ENCODE assay signal across 13 cellular contexts in the genomic region with DNA sequence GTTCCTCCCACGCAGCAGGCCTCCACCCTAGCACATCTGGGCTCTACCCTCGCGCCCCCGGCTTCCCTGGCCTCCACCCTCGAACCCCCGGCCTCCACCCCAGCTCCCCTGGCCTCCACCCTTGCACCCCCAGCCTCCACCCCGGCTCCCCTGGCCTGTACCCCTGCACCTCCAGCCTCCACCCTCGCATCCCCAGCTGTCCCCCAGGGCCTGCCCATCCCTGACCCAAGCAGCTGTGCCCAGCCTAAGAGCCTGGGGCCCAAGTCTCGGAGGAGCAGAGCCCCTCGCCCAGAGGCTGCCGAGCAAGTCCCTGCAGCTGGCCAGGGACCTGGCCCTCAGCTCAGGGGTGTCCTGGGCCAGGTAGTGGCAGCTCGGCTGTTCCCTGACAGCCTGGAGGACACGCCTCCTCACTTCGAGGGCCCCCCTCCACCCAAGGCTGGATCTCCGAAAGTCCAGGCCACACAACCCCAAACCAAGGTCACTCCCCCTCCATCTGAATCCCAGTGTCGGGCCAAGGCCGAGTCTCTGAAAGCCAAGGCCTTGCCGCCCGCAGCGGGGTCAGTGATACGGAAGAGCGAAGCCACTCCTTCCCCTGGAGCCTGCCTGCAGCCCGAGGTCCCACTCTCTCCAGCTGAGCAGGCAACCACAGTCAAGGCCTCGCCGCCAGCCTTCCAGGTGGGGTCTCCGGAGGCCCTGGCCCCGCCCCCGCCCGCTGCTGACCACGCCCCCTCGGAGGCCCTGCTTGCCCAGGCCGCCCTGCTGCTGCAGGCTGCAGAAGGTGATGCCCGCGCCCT. TPM values are rescaled to one million over a fixed set of nuclear protein-coding genes. Genes with fewer than 3 reads are reported as not detected.
A peak's percentile ranks its signal among the peaks of the same experiment; 100 is the strongest.
DNase-seq lines count a peak whose midpoint lies in the region; ATAC-seq and TF ChIP-seq lines count a peak whose summit lies in the region.
"Had no signal": no experiment of that assay in that cellular context is flagged by ENCODE, and none has a peak within 500 bp of the region (broad histone marks: within the 10 kb centered on the region; RNA-seq: fewer than 3 reads in every experiment).

No MANE protein-coding gene starts in this region.

- CTCF ChIA-PET in activated CD4-positive, alpha-beta T cell treated with anti-CD3 and anti-CD28 coated beads for 36 hours (lab: Charles Lee), result no interaction called here

- H3K4me1 Mint-ChIP-seq in activated CD4-positive, alpha-beta T cell treated with anti-CD3 and anti-CD28 coated beads for 36 hours, result no peaks in the 10 kb centered on the region

- H3K79me2 ChIP-seq in parathyroid adenoma, result no peaks in the 10 kb centered on the region

- no peaks in the 10 kb centered on the region for H3K9me3 Mint-ChIP-seq in activated CD4-positive, alpha-beta T cell treated with anti-CD3 and anti-CD28 coated beads for 36 hours (ENCODE audit: low read depth)

- peak overlapping the region; percentile 94 for H2AFZ ChIP-seq in parathyroid adenoma

- intact Hi-C loops in right cardiac atrium (cut with DNase I), result no loop called here
- intact Hi-C loops in transverse colon (cut with DNase I; ENCODE audit: low total_unique reads), result no loop called here
- intact Hi-C loops in activated CD4-positive, alpha-beta T cell treated with anti-CD3 and anti-CD28 coated beads for 36 hours (cut with DNase I, micrococcal nuclease), result no loop called here

- H3K4me3 ChIP-seq in BLaER1 treated with 17β-estradiol and CSF1 and Interleukin-3, amounts not matched to agents 10 nM and 100 nM, result peak overlapping the region in 7 of 10 experiments; percentile 18 to 41 (median 36); a peak in 9 of 20 replicates
- H3K4me3 ChIP-seq in right cardiac atrium (ENCODE audit: low read length) (no peak overlapping the region), parathyroid adenoma (ENCODE audit: low read depth, low read length) (peak overlapping the region; percentile 20), transverse colon (no peak overlapping the region)
- H3K4me3 ChIP-seq: breast epithelium had no signal

- no peaks in the 10 kb centered on the region for H3K9me3 ChIP-seq in BLaER1 treated with 17β-estradiol and CSF1 and Interleukin-3, amounts not matched to agents 10 nM and 100 nM (replicated peaks in 1 of 11)
- H3K9me3 ChIP-seq in right cardiac atrium (ENCODE audit: control insufficient read depth, low read length) (no peaks in the 10 kb centered on the region), parathyroid adenoma (ENCODE audit: control insufficient read depth, low read length) (no peaks in the 10 kb centered on the region), transverse colon (no peaks in the 10 kb centered on the region)
- H3K9me3 ChIP-seq: breast epithelium had no signal

- H3K36me3 ChIP-seq in BLaER1 treated with 17β-estradiol and CSF1 and Interleukin-3, amounts not matched to agents 10 nM and 100 nM, result peaks cover 17 to 51% (median 34%) of the 10 kb centered on the region in 11 experiments
- no peaks in the 10 kb centered on the region for H3K36me3 ChIP-seq in parathyroid adenoma (ENCODE audit: control insufficient read depth, insufficient read depth, low read length)
- peaks cover 0 to 11% (median 5%) of the 10 kb centered on the region in 4 donors for H3K36me3 ChIP-seq in transverse colon
- H3K36me3 ChIP-seq: breast epithelium had no signal

- peaks cover 0 to 18% (median 0%) of the 10 kb centered on the region in 11 experiments; a peak in 4 of 22 replicates for H4K20me1 ChIP-seq in BLaER1 treated with 17β-estradiol and CSF1 and Interleukin-3, amounts not matched to agents 10 nM and 100 nM

- POLR2A ChIA-PET in activated CD4-positive, alpha-beta T cell treated with anti-CD3 and anti-CD28 coated beads for 36 hours (lab: Charles Lee), result no interaction called here

- no peak overlapping the region for H3K27ac Mint-ChIP-seq in activated CD4-positive, alpha-beta T cell treated with anti-CD3 and anti-CD28 coated beads for 36 hours

- 66% methylated on average over 34 of the region's 34 CpGs for WGBS in right cardiac atrium
- 85% methylated on average over 26 of the region's 34 CpGs; no CpG with 5 or more reads in 1 of the 2 donors for WGBS in transverse colon (ENCODE audit: low coverage in 1 of 2), 2 donors

- TF ChIP-seq EP300 in transverse colon (IDR thresholded peaks at IDR 0.05; ENCODE audit: low read depth), result no peak

- peak; percentile 61 for DNase-seq in NAMALWA (ENCODE audit: low spot score)
- peak in 1 of 3 donors; percentile 60 for DNase-seq in right cardiac atrium
- no peak for DNase-seq in activated gamma-delta T cell treated with Interleukin-2 at 50 U/mL for 16 hours
- DNase-seq in transverse colon, result no peak
- DNase-seq in NCI-H345 treated with DMSO at 0.1 percent for 48 hours (lab: John Stamatoyannopoulos, UW; ENCODE audit: unreplicated experiment), result no peak
- DNase-seq in activated CD4-positive, alpha-beta T cell treated with anti-CD3 and anti-CD28 coated beads for 36 hours, result no peak
- DNase-seq: activated CD4-positive, alpha-beta T cell treated with anti-CD3 and anti-CD28 coated beads, Interleukin-2, amount 50 U/mL, for 1 hour; C1 segment of cervical spinal cord; GOT3; NCI-H2171 treated with DMSO at 0.1 percent for 48 hours had no signal

- H3K36me3 Mint-ChIP-seq in activated CD4-positive, alpha-beta T cell treated with anti-CD3 and anti-CD28 coated beads for 36 hours (ENCODE audit: low read depth), result peaks cover 18% of the 10 kb centered on the region

- peaks cover 26 to 46% (median 36%) of the 10 kb centered on the region in 10 experiments for H3K4me1 ChIP-seq in BLaER1 treated with 17β-estradiol and CSF1 and Interleukin-3, amounts not matched to agents 10 nM and 100 nM
- H3K4me1 ChIP-seq in right cardiac atrium (ENCODE audit: control insufficient read depth, insufficient read depth, low read length), result no peaks in the 10 kb centered on the region
- peaks cover 16% of the 10 kb centered on the region for H3K4me1 ChIP-seq in parathyroid adenoma
- H3K4me1 ChIP-seq in transverse colon, result no peaks in the 10 kb centered on the region
- H3K4me1 ChIP-seq: breast epithelium had no signal

- peak; percentile 31 to 42 for ATAC-seq in right cardiac atrium
- no peak for ATAC-seq in activated CD4-positive, alpha-beta T cell treated with anti-CD3 and anti-CD28 coated beads for 36 hours

- no peak for TF ChIP-seq POLR2A in transverse colon (IDR thresholded peaks at IDR 0.05)

- in situ Hi-C loops in transverse colon (cut with MboI; ENCODE audit: low pct_ligation_motif_present in 1 of 4, low pct_unique_long_range_greater_than_20kb in 1 of 4, low sequenced_read_pairs in 3 of 4), result no loop called here

- H3K27me3 Mint-ChIP-seq in activated CD4-positive, alpha-beta T cell treated with anti-CD3 and anti-CD28 coated beads for 36 hours, result no peaks in the 10 kb centered on the region

- peak overlapping the region in 8 of 11 experiments; percentile 50 to 82 (median 77); a peak in 17 of 22 replicates for H3K27ac ChIP-seq in BLaER1 treated with 17β-estradiol and CSF1 and Interleukin-3, amounts not matched to agents 10 nM and 100 nM
- H3K27ac ChIP-seq in right cardiac atrium (ENCODE audit: low read length) (no peak overlapping the region), parathyroid adenoma (peak overlapping the region; percentile 90), transverse colon (no peak overlapping the region)
- H3K27ac ChIP-seq: breast epithelium had no signal

- peak overlapping the region in 10 of 11 experiments; percentile 34 to 79 (median 72); a peak in 18 of 22 replicates for H3K9ac ChIP-seq in BLaER1 treated with 17β-estradiol and CSF1 and Interleukin-3, amounts not matched to agents 10 nM and 100 nM
- H3K9ac ChIP-seq in parathyroid adenoma, result peak overlapping the region; percentile 11

- H3K27me3 ChIP-seq in BLaER1 treated with 17β-estradiol and CSF1 and Interleukin-3, amounts not matched to agents 10 nM and 100 nM, result no peaks in the 10 kb centered on the region
- H3K27me3 ChIP-seq in right cardiac atrium (ENCODE audit: control insufficient read depth, insufficient read depth) (no peaks in the 10 kb centered on the region), parathyroid adenoma (ENCODE audit: control insufficient read depth, insufficient read depth, low read length) (no peaks in the 10 kb centered on the region), transverse colon (no peaks in the 10 kb centered on the region)
- H3K27me3 ChIP-seq: breast epithelium had no signal

- no peak overlapping the region for H3K4me3 Mint-ChIP-seq in activated CD4-positive, alpha-beta T cell treated with anti-CD3 and anti-CD28 coated beads for 36 hours

- TF ChIP-seq CTCF in parathyroid adenoma (IDR thresholded peaks at IDR 0.05) (no peak), transverse colon (IDR thresholded peaks at IDR 0.05) (no peak)

- peak overlapping the region; percentile 70 to 98 (median 94) for H3K4me2 ChIP-seq in BLaER1 treated with 17β-estradiol and CSF1 and Interleukin-3, amounts not matched to agents 10 nM and 100 nM
- peak overlapping the region; percentile 68 for H3K4me2 ChIP-seq in parathyroid adenoma (ENCODE audit: low read length)

RNA-seq across cellular contexts. Expression of a gene that starts 7.9 kb away (rescaled TPM):
- total RNA-seq in right cardiac atrium (10 to 100 TPM in 1 of 4 donors, 1 to 10 TPM in 3; 1.5 to 11.8 (median 4.9) TPM), transverse colon (10 to 100 TPM in 2 of 4 donors, 1 to 10 TPM in 2; 6.7 to 70.3 (median 17.2) TPM)
- polyA plus RNA-seq in right cardiac atrium, result 4.3 TPM
- 10 to 100 TPM; 27.8 to 35.2 TPM for total RNA-seq in activated CD4-positive, alpha-beta T cell treated with anti-CD3 and anti-CD28 coated beads for 36 hours

RNA-seq across cellular contexts. Expression of a gene that starts 9.5 kb away (rescaled TPM):
- total RNA-seq in right cardiac atrium (10 to 100 TPM in 1 of 4 donors, 1 to 10 TPM in 3; 5.6 to 10.3 (median 7.4) TPM), transverse colon (10 to 100 TPM in 2 of 4 donors, 1 to 10 TPM in 2; 9.2 to 42.8 (median 24.6) TPM)
- 6.4 TPM for polyA plus RNA-seq in right cardiac atrium
- total RNA-seq in activated CD4-positive, alpha-beta T cell treated with anti-CD3 and anti-CD28 coated beads for 36 hours, result 10 to 100 TPM; 39.8 to 62.8 TPM

RNA-seq across cellular contexts. Expression of a gene that starts 10.7 kb away (rescaled TPM):
- 100 to 1,000 TPM; 107 to 207 (median 148) TPM for total RNA-seq in right cardiac atrium
- 209 TPM for polyA plus RNA-seq in right cardiac atrium
- total RNA-seq in transverse colon, result 100 to 1,000 TPM in 1 of 4 donors, 10 to 100 TPM in 3; 22.3 to 185 (median 43.9) TPM
- total RNA-seq in activated CD4-positive, alpha-beta T cell treated with anti-CD3 and anti-CD28 coated beads for 36 hours, result under 1 TPM; 0.53 to 0.93 TPM

RNA-seq across cellular contexts. Expression of a gene that starts 19.1 kb away (rescaled TPM):
- total RNA-seq in right cardiac atrium (10 to 100 TPM in 2 of 4 donors, 1 to 10 TPM in 2; 8.2 to 14.6 (median 10.3) TPM), transverse colon (10 to 100 TPM; 10.5 to 41.1 (median 15.8) TPM)
- polyA plus RNA-seq in right cardiac atrium, result 17.9 TPM
- 10 to 100 TPM in 1 of 2 experiments, 1 to 10 TPM in 1; 8.4 to 12.7 TPM for total RNA-seq in activated CD4-positive, alpha-beta T cell treated with anti-CD3 and anti-CD28 coated beads for 36 hours

RNA-seq across cellular contexts. Expression of a gene that starts 22.0 kb away (rescaled TPM):
- total RNA-seq in right cardiac atrium (10 to 100 TPM; 40.0 to 50.4 (median 43.8) TPM), transverse colon (10 to 100 TPM in 3 of 4 donors, 1 to 10 TPM in 1; 6.6 to 80.0 (median 56.8) TPM)
- polyA plus RNA-seq in right cardiac atrium, result 69.7 TPM
- total RNA-seq in activated CD4-positive, alpha-beta T cell treated with anti-CD3 and anti-CD28 coated beads for 36 hours, result 10 to 100 TPM; 36.0 to 37.9 TPM

Comparison
In these comparisons a context has a peak if more than half of its experiments do, and no peak if none do; other contexts are left out.
1. H3K27ac ChIP-seq: peak in BLaER1 treated with 17β-estradiol and CSF1 and Interleukin-3, amounts not matched to agents 10 nM and 100 nM (8 of 11) and parathyroid adenoma (single experiment); none in right cardiac atrium (single experiment) and transverse colon (0 of 4).
2. H3K4me3 ChIP-seq: peak in BLaER1 treated with 17β-estradiol and CSF1 and Interleukin-3, amounts not matched to agents 10 nM and 100 nM (7 of 10) and parathyroid adenoma (single experiment); none in right cardiac atrium (single experiment) and transverse colon (0 of 4).
3. RNA of a gene that starts 10.7 kb away (total RNA-seq): 107 to 207 TPM in right cardiac atrium and 22.3 to 185 TPM in transverse colon; 0.53 to 0.93 TPM in activated CD4-positive, alpha-beta T cell treated with anti-CD3 and anti-CD28 coated beads for 36 hours; every median in the first group is over 10 times any median in the second.